Comparison of ENCODE assay signal across 8 cellular contexts in the genomic region with DNA sequence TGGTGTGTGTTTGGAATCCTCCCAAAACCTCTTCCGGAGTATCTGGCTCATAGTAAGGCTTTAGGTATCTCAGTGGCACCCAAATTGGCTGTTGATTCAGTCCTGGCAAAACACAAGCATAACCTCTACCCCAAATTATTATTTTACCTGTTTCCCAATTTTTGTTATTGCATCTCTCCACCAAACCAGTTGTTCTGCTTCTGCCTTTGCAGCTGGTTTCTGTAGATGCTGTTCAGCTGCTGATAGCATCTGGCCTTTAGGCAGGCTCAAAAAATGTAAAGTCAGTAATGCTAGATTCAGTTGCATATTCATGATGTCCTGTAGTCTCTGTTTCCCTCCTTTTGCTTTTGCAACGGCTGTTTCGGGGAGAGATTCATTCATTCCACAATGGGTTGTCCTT.
"Had no signal": no experiment of that assay in that cellular context is flagged by ENCODE, and none has a peak within 500 bp of the region (broad histone marks: within the 10 kb centered on the region; RNA-seq: fewer than 3 reads in every experiment).

No MANE protein-coding gene starts in this region.

- H3K27ac ChIP-seq: HL-60 had no signal

- H3K27ac Mint-ChIP-seq: IgD-negative memory B cell had no signal

- H3K27me3 Mint-ChIP-seq: IgD-negative memory B cell had no signal

- FAIRE-seq: HepG2, HTR-8/SVneo, K562 had no signal

- ATAC-seq: HepG2, K562 had no signal

- H3K4me3 ChIP-seq: K562 had no signal

- DNase-seq: IMR-90, KBM-7, KG1 had no signal
